In the genomic region with DNA sequence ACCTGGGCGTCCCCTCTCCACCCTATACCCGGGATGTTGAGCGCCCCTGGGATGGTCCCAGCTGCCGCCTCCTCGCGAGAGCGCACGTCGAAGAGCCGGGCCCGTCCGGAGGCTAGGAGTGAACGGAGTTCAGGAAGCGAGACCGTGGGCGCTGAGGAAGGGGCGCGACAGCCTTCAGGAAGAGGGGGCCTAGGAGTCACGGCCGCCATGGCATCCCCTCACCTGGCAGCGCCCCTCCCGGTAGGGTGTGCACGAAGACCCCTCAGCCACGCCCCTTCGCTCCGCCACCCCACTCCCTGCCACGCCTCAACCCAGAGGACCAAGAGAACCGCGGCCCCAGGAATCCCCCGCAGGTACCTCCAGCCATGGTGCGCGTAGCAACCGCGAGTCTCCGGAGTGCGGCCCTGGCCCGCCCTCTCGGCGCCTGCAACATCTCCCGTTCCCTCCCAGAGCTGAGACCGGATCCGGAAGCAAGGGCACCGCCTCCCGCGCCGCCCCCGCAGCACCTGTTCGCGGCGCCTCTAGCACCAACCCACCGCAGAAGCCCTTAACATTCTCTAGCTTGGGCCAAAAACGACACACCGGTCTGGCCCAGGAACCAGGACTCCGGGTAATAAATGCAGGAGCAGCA, we compare ENCODE assay signal across 8 cellular contexts. TPM values are rescaled to one million over a fixed set of nuclear protein-coding genes. Genes with fewer than 3 reads are reported as not detected.
DNase-seq lines count a peak whose midpoint lies in the region; ATAC-seq, FAIRE-seq and TF ChIP-seq lines count a peak whose summit lies in the region.

A gene with protein sequence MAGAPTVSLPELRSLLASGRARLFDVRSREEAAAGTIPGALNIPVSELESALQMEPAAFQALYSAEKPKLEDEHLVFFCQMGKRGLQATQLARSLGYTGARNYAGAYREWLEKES (minus strand): TSS at position 442 of the 631 bp plus-strand sequence. CDS start 75 bp downstream, at position 367.

- H3K9ac ChIP-seq in Loucy (ENCODE audit: low read depth, low read length, poor library complexity, severe bottlenecking) (peak within 1 kb of the TSS; percentile 58), GM12878 (ENCODE audit: control insufficient read depth, insufficient read depth, low read length) (peak within 1 kb of the TSS; percentile 41)

- H3K27me3 ChIP-seq in Loucy (ENCODE audit: insufficient read depth, low read length, poor library complexity, severe bottlenecking): no peaks in the 10 kb centered on the region
- H3K27me3 ChIP-seq in GM12878 (replicated peaks in 1 of 2; ENCODE audit: control insufficient read depth in 2 of 2, insufficient read depth in 2 of 2, low read length in 1 of 2): no peaks in the 10 kb centered on the region

- H3K79me2 ChIP-seq in Loucy (ENCODE audit: insufficient read depth, low read length): peaks cover 25% of the 10 kb centered on the region
- H3K79me2 ChIP-seq in GM12878 (ENCODE audit: control insufficient read depth, insufficient read depth, low read length): peaks cover 10% of the 10 kb centered on the region

- DNase-seq in DMS53 treated with DMSO at 0.1 percent for 48 hours (lab: John Stamatoyannopoulos, UW; ENCODE audit: unreplicated experiment) (peak; percentile 73), T-helper 9 cell (peak; percentile 81), GM12878 (ENCODE audit: low read depth, low spot score) (no peak), kidney glomerular epithelial cell (lab: John Stamatoyannopoulos, UW) (peak; percentile 39), H4 (ENCODE audit: low spot score) (no peak)
- peak; percentile 48 to 81 (median 72) for DNase-seq in stimulated activated CD4-positive, alpha-beta T cell treated with anti-CD3 and anti-CD28 coated beads, Interleukin-1b, Interleukin-23, amount 100 ng/mL, for 24 hours (ENCODE audit: low read depth in 4 of 4, low spot score in 1 of 4)

- H3K9me2 ChIP-seq in Loucy (replicated peaks; ENCODE audit: low read depth, low read length): no peaks in the 10 kb centered on the region

- H3K4me2 ChIP-seq in Loucy (ENCODE audit: low read depth, low read length, poor library complexity, severe bottlenecking): peak within 1 kb of the TSS; percentile 69
- H3K4me2 ChIP-seq in GM12878 (ENCODE audit: control insufficient read depth, insufficient read depth): peak within 1 kb of the TSS; percentile 57

- H3K4me1 ChIP-seq in Loucy (ENCODE audit: insufficient read depth, low read length, poor library complexity, severe bottlenecking) (peaks cover 12% of the 10 kb centered on the region), GM12878 (ENCODE audit: control insufficient read depth, insufficient read depth, low read length) (peaks cover 12% of the 10 kb centered on the region)

- H3K9me3 ChIP-seq in Loucy (ENCODE audit: insufficient read depth, low read depth, low read length) (no peaks in the 10 kb centered on the region), GM12878 (replicated peaks; ENCODE audit: control insufficient read depth, insufficient read depth, low read length) (no peaks in the 10 kb centered on the region)

- POLR2A ChIA-PET in GM12878 (lab: Charles Lee): interaction anchor here (0.7 to 2.2 kb wide), 13 partner anchors 8 to 331 kb away, joined by 3 to 21 read pairs (median 4); partner anchors contain the start of genes ARHGAP30 and F11R

- FAIRE-seq in GM12878 (lab: Jason Lieb, UNC): peak; percentile 86

- RAD21 ChIA-PET in GM12878 (lab: Charles Lee; ENCODE audit: unreplicated experiment): interaction anchor here (1.0 to 4.2 kb wide), 9 partner anchors 9 to 58 kb away, joined by 3 to 22 read pairs (median 9); partner anchors contain the start of genes ARHGAP30 and F11R

- H3K36me3 ChIP-seq in Loucy (ENCODE audit: insufficient read depth, low read length) (peaks cover 31% of the 10 kb centered on the region; the same call in 1 of the 2 replicates), GM12878 (ENCODE audit: control insufficient read depth in 2 of 2, insufficient read depth in 2 of 2, low read length in 1 of 2) (peaks cover 22 to 34% of the 10 kb centered on the region in 2 experiments)

- no peaks in the 10 kb centered on the region for H3F3A ChIP-seq in Loucy (ENCODE audit: low read depth)

- TF ChIP-seq EP300 in GM12878 (IDR thresholded peaks at IDR 0.05; ENCODE audit: borderline replicate concordance in 1 of 2, control insufficient read depth in 1 of 2, low read depth in 2 of 2, low read length in 2 of 2): no peak

- TSS peak; percentile 54 for BruUV-seq in GM12878 (replicated peaks; lab: Mats Ljungman, UMichigan)

- H4K20me1 ChIP-seq in Loucy (ENCODE audit: insufficient read depth, low read length, poor library complexity, severe bottlenecking): no peaks in the 10 kb centered on the region
- no peaks in the 10 kb centered on the region for H4K20me1 ChIP-seq in GM12878 (ENCODE audit: control insufficient read depth, insufficient read depth)

- CTCF ChIA-PET in GM12878 (lab: Yijun Ruan, JAX): interaction anchor here (0.9 to 11.1 kb wide), 13 partner anchors 9 to 127 kb away, joined by 3 to 181 read pairs (median 6); partner anchors contain the start of genes ARHGAP30, F11R, KLHDC9 and PPOX

- H2AFZ ChIP-seq in Loucy (ENCODE audit: low read length) (no peak within 1 kb of the TSS), GM12878 (ENCODE audit: control insufficient read depth, low read depth, low read length) (peak within 1 kb of the TSS; percentile 83)

- SMC1A ChIA-PET in GM12878 (lab: Charles Lee; ENCODE audit: uncharacterized antibody, unreplicated experiment): interaction anchor here (0.8 to 6.3 kb wide), 11 partner anchors 9 to 83 kb away, joined by 3 to 51 read pairs (median 4); partner anchors contain the start of gene F11R

- ATAC-seq in GM21576 (IDR thresholded peaks at IDR 0.05; ENCODE audit: unreplicated experiment) (peak; percentile 77), GM12878 (peak; percentile 94)

- H3K27ac ChIP-seq in GM12878 (ENCODE audit: control insufficient read depth, insufficient read depth): peak within 1 kb of the TSS; percentile 69

- TF ChIP-seq POLR2A in GM12878 (IDR thresholded peaks at IDR 0.05; ENCODE audit: low read depth, low read length): peak; percentile 96

- in situ Hi-C loops in GM12878 (cut with MboI): no loop called here

- 7% methylated on average over 54 of the region's 54 CpGs for WGBS in GM12878 (ENCODE audit: insufficient coverage, insufficient replicate concordance, low lambda C conversion rate, missing lambda C conversion rate)

- TF ChIP-seq CTCF in Loucy (conservative IDR thresholded peaks at IDR 0.05; ENCODE audit: low read length) (no peak), GM12878 (IDR thresholded peaks at IDR 0.05 in 2 of 3, conservative IDR thresholded peaks at IDR 0.05 in 1 of 3; ENCODE audit: control insufficient read depth in 2 of 3, extremely low read depth in 1 of 3, insufficient read depth in 1 of 3, low read depth in 3 of 3, low read length in 3 of 3) (no peak)

- TF ChIP-seq RAD21 in GM12878 (IDR thresholded peaks at IDR 0.05; ENCODE audit: insufficient read depth, low read depth, low read length): no peak

- H3K4me3 ChIP-seq in Loucy (ENCODE audit: low read length, poor library complexity, severe bottlenecking) (peak within 1 kb of the TSS; percentile 69), GM12878 (peak within 1 kb of the TSS; percentile 87)

- intact Hi-C loops in GM12878 (cut with micrococcal nuclease; ENCODE audit: unreplicated experiment): no loop called here

TF ChIP-seq in GM12878, 131 proteins besides CTCF, POLR2A, EP300 and RAD21 (continues in another document):
- TF ChIP-seq SMAD5 (IDR thresholded peaks at IDR 0.05; ENCODE audit: low read depth) (no peak; the same call in 1 of the 2 replicates), BCL11A (IDR thresholded peaks at IDR 0.05; ENCODE audit: low read depth, low read length) (no peak), ZNF24 (IDR thresholded peaks at IDR 0.05) (no peak), BRCA1 (IDR thresholded peaks at IDR 0.05; ENCODE audit: low read depth, low read length) (0 out of 2 replicates have a peak, but pooled peaks have one; percentile 11), MYC (IDR thresholded peaks at IDR 0.05; ENCODE audit: insufficient read depth, insufficient read length, insufficient replicate concordance, low read length, severe bottlenecking) (no peak), RB1 (IDR thresholded peaks at IDR 0.05; ENCODE audit: borderline replicate concordance) (peak; percentile 89; the same call in 1 of the 2 replicates), CHD2 (IDR thresholded peaks at IDR 0.05; ENCODE audit: borderline replicate concordance, low read depth, low read length) (0 out of 2 replicates have a peak, but pooled peaks have one; percentile 30), WRNIP1 (IDR thresholded peaks at IDR 0.05; ENCODE audit: borderline replicate concordance, low read depth, low read length) (no peak), NFYA (IDR thresholded peaks at IDR 0.05; ENCODE audit: borderline replicate concordance, low read depth, low read length) (no peak), GATAD2B (conservative IDR thresholded peaks at IDR 0.05; ENCODE audit: low read depth) (peak; percentile 78), ZNF217 (IDR thresholded peaks at IDR 0.05) (no peak), MYB (IDR thresholded peaks at IDR 0.05; ENCODE audit: borderline replicate concordance, low read depth, low read length) (no peak), SMAD1 (IDR thresholded peaks at IDR 0.05; ENCODE audit: low read depth, partially characterized antibody) (no peak), ESRRA (IDR thresholded peaks at IDR 0.05; ENCODE audit: low read length) (no peak), SIN3A (IDR thresholded peaks at IDR 0.05; ENCODE audit: low read depth, low read length) (peak; percentile 48; the same call in 1 of the 2 replicates), CREB1 (IDR thresholded peaks at IDR 0.05; ENCODE audit: low read depth) (peak; percentile 8; the same call in 1 of the 2 replicates)

RNA-seq across cellular contexts. Expression of the gene that starts here (rescaled TPM):
- total RNA-seq in GM12878 (2013; cell fraction: nucleolus; rRNA removed): 26.3 and 40.4 TPM in 2 replicates
- total RNA-seq in GM12878 (2014; rRNA removed) (72.2 and 72.7 TPM in 2 replicates), GM12878 (2014; rRNA removed; fragmentation: Illumina TruSeq; extraction: Trizol) (37.6 and 38.4 TPM in 2 replicates), GM12878 (2021) (43.2 and 49.0 TPM in 2 replicates)
- polyA plus RNA-seq in GM12878 (2011; ENCODE audit: low read depth): 21.8 TPM
- polyA plus RNA-seq in GM12878 (2011; rRNA removed) (65.8 and 82.6 TPM in 2 replicates), GM12878 (2014; fragmentation: Illumina TruSeq; extraction: Trizol) (14.5 and 33.3 TPM in 2 replicates), GM12878 (2014; fragmentation: Nextera tagmentation; extraction: Ambion mirVana) (100 to 1,000 TPM; 102 to 145 TPM), GM12878 (2014; rRNA removed) (96.1 and 99.1 TPM in 2 replicates), GM12878 (2016; fragmentation: Nextera tagmentation; extraction: Ambion mirVana) (100 to 1,000 TPM; 100 to 118 TPM)
- polyA plus RNA-seq in GM12878 (2011; cell fraction: cytosol; rRNA removed): 125 and 132 TPM in 2 replicates
- polyA plus RNA-seq in GM12878 (2011; cell fraction: nucleus; rRNA removed): 76.3 and 99.1 TPM in 2 replicates
- polyA plus RNA-seq in GM12878 (2012): 64.2 and 75.4 TPM in 2 replicates
- 6.6 and 20.1 TPM in 2 replicates for polyA minus RNA-seq in GM12878 (2011; rRNA and poly(A)+ RNA removed)
- polyA minus RNA-seq in GM12878 (2011; cell fraction: cytosol; rRNA and poly(A)+ RNA removed): 6.7 and 9.0 TPM in 2 replicates
- polyA minus RNA-seq in GM12878 (2011; cell fraction: nucleus; rRNA and poly(A)+ RNA removed): 13.1 and 18.8 TPM in 2 replicates
- total RNA-seq in H4 (2014; rRNA removed; shearing (Covaris generic)): not detected in 2 replicates

Comparison
In these comparisons a context has a peak if more than half of its experiments do, and no peak if none do; other contexts are left out.
1. RNA of the gene that starts here (total RNA-seq): 26.3 to 72.7 TPM in GM12878; not detected in H4; every median in the first group is over 10 times any median in the second.
2. DNase-seq: peak in DMS53 treated with DMSO at 0.1 percent for 48 hours (single experiment), T-helper 9 cell (single experiment), kidney glomerular epithelial cell (single experiment) and stimulated activated CD4-positive, alpha-beta T cell treated with anti-CD3 and anti-CD28 coated beads, Interleukin-1b, Interleukin-23, amount 100 ng/mL, for 24 hours (4 of 4); none in GM12878 (single experiment) and H4 (single experiment).